ENCODE assay signal across 10 cellular contexts in genomic region chr12:122730215-122731014, GRCh38. TPM values are rescaled to one million over a fixed set of nuclear protein-coding genes. Genes with fewer than 3 reads are reported as not detected.
DNase-seq lines count a peak whose midpoint lies in the region; ATAC-seq and TF ChIP-seq lines count a peak whose summit lies in the region.
"Had no signal": no experiment of that assay in that cellular context is flagged by ENCODE, and none has a peak within 500 bp of the region (broad histone marks: within the 10 kb centered on the region; RNA-seq: fewer than 3 reads in every experiment).

A gene with protein sequence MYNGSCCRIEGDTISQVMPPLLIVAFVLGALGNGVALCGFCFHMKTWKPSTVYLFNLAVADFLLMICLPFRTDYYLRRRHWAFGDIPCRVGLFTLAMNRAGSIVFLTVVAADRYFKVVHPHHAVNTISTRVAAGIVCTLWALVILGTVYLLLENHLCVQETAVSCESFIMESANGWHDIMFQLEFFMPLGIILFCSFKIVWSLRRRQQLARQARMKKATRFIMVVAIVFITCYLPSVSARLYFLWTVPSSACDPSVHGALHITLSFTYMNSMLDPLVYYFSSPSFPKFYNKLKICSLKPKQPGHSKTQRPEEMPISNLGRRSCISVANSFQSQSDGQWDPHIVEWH (minus strand): TSS chr12:122730844. CDS start chr12:122730339, 505 bp downstream.

- peaks cover 18% of the 10 kb centered on the region for H3K4me1 Mint-ChIP-seq in T-helper 17 cell

- DNase-seq in ELF-1 (ENCODE audit: low read depth, low spot score) (peak; percentile 44), T-helper 17 cell (no peak), epithelial cell of proximal tubule (ENCODE audit: low read depth) (no peak), Ammon's horn (ENCODE audit: low spot score) (no peak)
- peak; percentile 75 for DNase-seq in stimulated activated CD4-positive, alpha-beta T cell treated with anti-CD3 and anti-CD28 coated beads, Interleukin-1b, Interleukin-23, amount 100 ng/mL, for 48 hours

- no peaks in the 10 kb centered on the region for H3K36me3 Mint-ChIP-seq in T-helper 17 cell (ENCODE audit: low read depth)

- ATAC-seq in T-helper 17 cell: peak; percentile 53
- no peak for ATAC-seq in HG03280 (IDR thresholded peaks at IDR 0.05; ENCODE audit: unreplicated experiment)
- no peak for ATAC-seq in GM19324 (IDR thresholded peaks at IDR 0.05; ENCODE audit: low FRiP score, unreplicated experiment)
- ATAC-seq in HG03139 (IDR thresholded peaks at IDR 0.05; ENCODE audit: unreplicated experiment): no peak
- ATAC-seq: HCT116 had no signal

- peak within 1 kb of the TSS; percentile 60 for H3K4me3 ChIP-seq in epithelial cell of proximal tubule (ENCODE audit: low read depth, low read length)

- H3K9me3 ChIP-seq in T-helper 17 cell (ENCODE audit: control insufficient read depth, low read length, poor library complexity, severe bottlenecking): no peaks in the 10 kb centered on the region

- peak within 1 kb of the TSS; percentile 70 for H3K4me3 Mint-ChIP-seq in T-helper 17 cell

- H3K27me3 Mint-ChIP-seq in T-helper 17 cell: peaks cover 23% of the 10 kb centered on the region
- H3K27me3 Mint-ChIP-seq: progenitor cell of endocrine pancreas had no signal

- no peak within 1 kb of the TSS for H3K27ac Mint-ChIP-seq in T-helper 17 cell
- H3K27ac Mint-ChIP-seq: progenitor cell of endocrine pancreas had no signal

- TF ChIP-seq CTCF in epithelial cell of proximal tubule (conservative IDR thresholded peaks at IDR 0.05; ENCODE audit: low read depth, low read length): peak; percentile 23

RNA-seq across cellular contexts. Expression of the gene that starts here (rescaled TPM):
- total RNA-seq in T-helper 17 cell (not detected), epithelial cell of proximal tubule (0.46 and 2.1 TPM in 2 replicates)

Comparison
In these comparisons a context has a peak if more than half of its experiments do, and no peak if none do; other contexts are left out.
1. Peak in ATAC-seq in T-helper 17 cell; RNA of the gene not detected or under 1 TPM.
2. DNase-seq: peak in ELF-1 (single experiment) and stimulated activated CD4-positive, alpha-beta T cell treated with anti-CD3 and anti-CD28 coated beads, Interleukin-1b, Interleukin-23, amount 100 ng/mL, for 48 hours (single experiment); none in T-helper 17 cell (0 of 3), epithelial cell of proximal tubule (single experiment) and Ammon's horn (single experiment).